Comparison of ENCODE assay signal across 26 cellular contexts in genomic region chrX:12993823-12994222, GRCh38. TPM values are rescaled to one million over a fixed set of nuclear protein-coding genes. Genes with fewer than 3 reads are reported as not detected.
"Had no signal": no experiment of that assay in that cellular context is flagged by ENCODE, and none has a peak within 500 bp of the region (broad histone marks: within the 10 kb centered on the region; RNA-seq: fewer than 3 reads in every experiment).

No MANE protein-coding gene starts in this region.

- H3K4me3 ChIP-seq: adrenal gland, left ventricle myocardium inferior, prostate gland, right atrium auricular region, thyroid gland had no signal

- H3K27me3 Mint-ChIP-seq: activated CD4-positive, alpha-beta memory T cell treated with anti-CD3 and anti-CD28 coated beads for 36 hours; activated CD4-positive, alpha-beta T cell treated with anti-CD3 and anti-CD28 coated beads for 36 hours; activated T-helper 17 cell treated with anti-CD3 and anti-CD28 coated beads, Interleukin-2, amount 50 U/mL, for 72 hours; memory B cell had no signal

- H3K36me3 Mint-ChIP-seq: activated CD4-positive, alpha-beta memory T cell treated with anti-CD3 and anti-CD28 coated beads for 36 hours; memory B cell; WTC11 had no signal

- H3K4me1 ChIP-seq: prostate gland had no signal

- H3K4me3 Mint-ChIP-seq: activated CD4-positive, alpha-beta memory T cell treated with anti-CD3 and anti-CD28 coated beads for 36 hours; activated CD4-positive, alpha-beta T cell treated with anti-CD3 and anti-CD28 coated beads for 36 hours; activated T-helper 17 cell treated with anti-CD3 and anti-CD28 coated beads, Interleukin-2, amount 50 U/mL, for 72 hours; endodermal cell; memory B cell; naive B cell; WTC11 had no signal

- ATAC-seq: activated CD4-positive, alpha-beta T cell treated with anti-CD3 and anti-CD28 coated beads for 36 hours; activated T-helper 17 cell treated with anti-CD3 and anti-CD28 coated beads, Interleukin-2, amount 50 U/mL, for 72 hours; WTC11 had no signal

- DNase-seq: activated CD4-positive, alpha-beta memory T cell treated with anti-CD3 and anti-CD28 coated beads for 36 hours; activated CD4-positive, alpha-beta T cell treated with anti-CD3 and anti-CD28 coated beads for 36 hours; activated naive CD4-positive, alpha-beta T cell; activated T-cell treated with anti-CD3 and anti-CD28 coated beads for 4 hours; adrenal gland; dermis blood vessel endothelial cell; endodermal cell; left ventricle myocardium inferior; naive B cell; stimulated activated CD4-positive, alpha-beta T cell treated with anti-CD3 and anti-CD28 coated beads, Interleukin-12 subunit alpha, Interleukin-12 subunit beta, amount 100 ng/mL, for 4 hours; stimulated activated CD4-positive, alpha-beta T cell treated with anti-CD3 and anti-CD28 coated beads, Interleukin-1b, Interleukin-23, amount 100 ng/mL, for 48 hours; stimulated activated CD8-positive, alpha-beta memory T cell treated with anti-CD3 and anti-CD28 coated beads, Interleukin-4, amount 100 ng/mL, for 48 hours; stimulated activated naive CD4-positive, alpha-beta T cell; SW 1271; thyroid gland had no signal

- H3K36me3 ChIP-seq: adrenal gland, left ventricle myocardium inferior, prostate gland, right atrium auricular region, thyroid gland had no signal

- H3K27ac ChIP-seq: adrenal gland, right atrium auricular region had no signal

- H3K9me3 Mint-ChIP-seq: activated CD4-positive, alpha-beta memory T cell treated with anti-CD3 and anti-CD28 coated beads for 36 hours; activated T-helper 17 cell treated with anti-CD3 and anti-CD28 coated beads, Interleukin-2, amount 50 U/mL, for 72 hours; memory B cell; WTC11 had no signal

- H3K27ac Mint-ChIP-seq: activated CD4-positive, alpha-beta T cell treated with anti-CD3 and anti-CD28 coated beads for 36 hours; activated T-helper 17 cell treated with anti-CD3 and anti-CD28 coated beads, Interleukin-2, amount 50 U/mL, for 72 hours; endodermal cell; memory B cell; naive B cell; WTC11 had no signal

- H3K9me3 ChIP-seq: adrenal gland, left ventricle myocardium inferior, prostate gland, right atrium auricular region, thyroid gland had no signal

- H3K27me3 ChIP-seq: adrenal gland, right atrium auricular region, thyroid gland had no signal

RNA-seq across cellular contexts. Expression of gene FAM9C, which starts 50.6 kb away (rescaled TPM):
- total RNA-seq: activated CD4-positive, alpha-beta T cell treated with anti-CD3 and anti-CD28 coated beads for 36 hours; chondrocyte; dermis blood vessel endothelial cell; endodermal cell; epithelial cell of proximal tubule; kidney epithelial cell; left ventricle myocardium inferior; mononuclear cell; osteocyte; right atrium auricular region; T-helper 2 cell treated with Interferon-gamma antibody and Interleukin-4, amounts not matched to agents 100 ng/mL and 5 ng/mL, for 36 hours had no signal
